8 cellular contexts compared by ENCODE assay signal in the genomic region with DNA sequence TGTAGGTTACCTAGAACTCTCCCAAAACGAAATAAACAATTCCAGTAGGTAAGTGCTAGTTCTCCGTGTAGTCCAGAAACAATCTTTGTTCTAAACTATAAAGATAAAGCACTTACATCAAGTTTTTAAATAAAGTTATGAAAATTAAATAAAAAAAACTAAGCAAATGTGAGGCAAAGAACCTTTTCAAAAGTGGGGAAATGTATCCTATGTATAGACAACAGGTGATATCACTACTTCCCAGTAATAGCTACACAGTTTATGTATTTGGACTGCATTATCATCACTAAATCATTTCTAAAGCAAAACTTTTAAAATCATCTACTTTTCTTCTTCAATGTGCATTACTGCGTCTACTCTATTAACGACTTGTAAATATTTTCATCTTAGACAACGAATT. TPM values are rescaled to one million over a fixed set of nuclear protein-coding genes. Genes with fewer than 3 reads are reported as not detected.
A peak's percentile ranks its signal among the peaks of the same experiment; 100 is the strongest.
DNase-seq lines count a peak whose midpoint lies in the region; ATAC-seq and TF ChIP-seq lines count a peak whose summit lies in the region.

No MANE protein-coding gene starts in this region.

- no peak for ATAC-seq in gastroesophageal sphincter
- no peak for ATAC-seq in GM19328 (IDR thresholded peaks at IDR 0.05; ENCODE audit: unreplicated experiment)
- ATAC-seq in HG03280 (IDR thresholded peaks at IDR 0.05; ENCODE audit: unreplicated experiment): no peak
- ATAC-seq in activated CD4-positive, CD25-positive, alpha-beta regulatory T cell treated with anti-CD3 and anti-CD28 coated beads, Interleukin-2, amount 50 U/mL, for 24 hours: no peak
- ATAC-seq in HG02885 (IDR thresholded peaks at IDR 0.05; ENCODE audit: poor library complexity, unreplicated experiment): no peak

- peak overlapping the region; percentile 87 for H3K4me3 ChIP-seq in HAP-1
- peak overlapping the region; percentile 97 for H3K4me3 ChIP-seq in WI38 (ENCODE audit: low read depth, low read length)
- H3K4me3 ChIP-seq in gastroesophageal sphincter: peak overlapping the region; percentile 76 to 82
- H3K4me3 ChIP-seq in skin epidermis: peak overlapping the region; percentile 3 to 98 (median 74)

- WGBS in gastroesophageal sphincter (ENCODE audit: low coverage in 1 of 2), 2 donors: 5 to 19% methylated on average over 5 of the region's 5 CpGs

- in situ Hi-C loops in HAP-1 (cut with MboI; ENCODE audit: low sequenced_read_pairs): no loop called here

- no peak for TF ChIP-seq POLR2A in gastroesophageal sphincter (IDR thresholded peaks at IDR 0.05)

- H3K4me1 ChIP-seq in HAP-1 (peaks cover 11% of the 10 kb centered on the region), gastroesophageal sphincter (peaks cover 2 to 57% (median 4%) of the 10 kb centered on the region in 3 donors)

- H3K36me3 ChIP-seq in HAP-1 (replicated peaks) (no peaks in the 10 kb centered on the region), gastroesophageal sphincter (no peaks in the 10 kb centered on the region)

- no peaks in the 10 kb centered on the region for H3K27me3 ChIP-seq in HAP-1 (ENCODE audit: low read depth)
- no peaks in the 10 kb centered on the region for H3K27me3 ChIP-seq in gastroesophageal sphincter

- no peak for TF ChIP-seq CTCF in WI38 (IDR thresholded peaks at IDR 0.05; ENCODE audit: low read depth, low read length)
- no peak for TF ChIP-seq CTCF in gastroesophageal sphincter (IDR thresholded peaks at IDR 0.05)

- DNase-seq in HAP-1 (ENCODE audit: low spot score in 2 of 2): no peak

- H3K27ac ChIP-seq in gastroesophageal sphincter (peak overlapping the region in 1 of 4 donors; percentile 96), skin epidermis (peak overlapping the region in 1 of 21 experiments; percentile 97)

- H3K9me3 ChIP-seq in HAP-1 (no peaks in the 10 kb centered on the region), gastroesophageal sphincter (no peaks in the 10 kb centered on the region)

- TF ChIP-seq EP300 in gastroesophageal sphincter (IDR thresholded peaks at IDR 0.05): no peak

RNA-seq across cellular contexts. Expression of a gene that starts 2.0 kb away (rescaled TPM):
- total RNA-seq in gastroesophageal sphincter: 100 to 1,000 TPM in 1 of 4 donors, 10 to 100 TPM in 3; 67.9 to 497 (median 78.3) TPM
